In genomic region chr2:8803658-8804379, GRCh38 we compare ENCODE assay signal across 8 cellular contexts. TPM values are rescaled to one million over a fixed set of nuclear protein-coding genes. Genes with fewer than 3 reads are reported as not detected.
DNase-seq lines count a peak whose midpoint lies in the region; ATAC-seq and TF ChIP-seq lines count a peak whose summit lies in the region.

No MANE protein-coding gene starts in this region.

- WGBS in body of pancreas, 2 donors = 50 to 54% methylated on average over 3 of the region's 3 CpGs

- TF ChIP-seq POLR2A in body of pancreas (IDR thresholded peaks at IDR 0.05) = no peak

- intact Hi-C loops in body of pancreas (cut with DNase I) = no loop called here
- intact Hi-C loops in mucosa of descending colon (cut with DNase I, micrococcal nuclease) = no loop called here

- H3K27me3 ChIP-seq in body of pancreas = no peaks in the 10 kb centered on the region

- peaks cover 5% of the 10 kb centered on the region for H3K4me1 ChIP-seq in body of pancreas
- H3K4me1 ChIP-seq in mucosa of descending colon (ENCODE audit: low read depth) = peaks cover 9% of the 10 kb centered on the region

- peak; percentile 58 for DNase-seq in AG08395 (ENCODE audit: low spot score)
- DNase-seq in NCI-H774 (lab: John Stamatoyannopoulos, UW) = peak; percentile 72
- DNase-seq in body of pancreas = peak; percentile 67 to 82 (median 73)
- peak; percentile 46 to 62 (median 57) for DNase-seq in mucosa of descending colon
- no peak for DNase-seq in T1000 (lab: John Stamatoyannopoulos, UW)
- DNase-seq in OCI-M2 (lab: John Stamatoyannopoulos, UW; ENCODE audit: unreplicated experiment) = no peak

- TF ChIP-seq CTCF in body of pancreas (IDR thresholded peaks at IDR 0.05) (peak in 2 of 7 experiments; percentile 19 to 20), mucosa of descending colon (IDR thresholded peaks at IDR 0.05) (no peak)

- peak; percentile 95 for ATAC-seq in GM18519 (IDR thresholded peaks at IDR 0.05; ENCODE audit: low FRiP score, unreplicated experiment)
- peak; percentile 85 for ATAC-seq in HG02970 (IDR thresholded peaks at IDR 0.05; ENCODE audit: low FRiP score, unreplicated experiment)
- peak; percentile 94 for ATAC-seq in body of pancreas
- ATAC-seq in mucosa of descending colon = peak; percentile 99

- H3K36me3 ChIP-seq in body of pancreas (replicated peaks in 1 of 2; ENCODE audit: insufficient read depth in 1 of 2, low read depth in 2 of 2) = peaks cover 0 to 5% of the 10 kb centered on the region in 2 donors
- H3K36me3 ChIP-seq in mucosa of descending colon (ENCODE audit: low read depth) = no peaks in the 10 kb centered on the region

- no peaks in the 10 kb centered on the region for H3K9me3 ChIP-seq in body of pancreas
- no peaks in the 10 kb centered on the region for H3K9me3 ChIP-seq in mucosa of descending colon

- H3K27ac ChIP-seq in body of pancreas = peak overlapping the region in 2 of 4 donors; percentile 31 to 62

- H3K4me3 ChIP-seq in body of pancreas = no peak overlapping the region
- H3K4me3 ChIP-seq in mucosa of descending colon = no peak overlapping the region

RNA-seq across cellular contexts. Expression of gene KIDINS220, which starts 33.6 kb away (rescaled TPM):
- total RNA-seq in body of pancreas = 10 to 100 TPM; 43.6 to 45.2 TPM
- total RNA-seq in mucosa of descending colon = 10 to 100 TPM; 54.8 to 69.6 (median 55.9) TPM

Comparison
In these comparisons a context has a peak if more than half of its experiments do, and no peak if none do; other contexts are left out.
1. DNase-seq: peak in AG08395 (single experiment), NCI-H774 (single experiment), body of pancreas (4 of 4) and mucosa of descending colon (3 of 3); none in T1000 (single experiment) and OCI-M2 (single experiment).
2. Peak in every context shown above with its lines, with median percentiles within 50 percentile points of each other: ATAC-seq.